In genomic region chr5:24735284-24735683, GRCh38 we compare ENCODE assay signal across 9 cellular contexts.
"Had no signal": no experiment of that assay in that cellular context is flagged by ENCODE, and none has a peak within 500 bp of the region (broad histone marks: within the 10 kb centered on the region; RNA-seq: fewer than 3 reads in every experiment).

No MANE protein-coding gene starts in this region.

- H3K9ac ChIP-seq: GM23248 had no signal

- H2AFZ ChIP-seq: GM23248, GM23338 had no signal

- H3K4me3 ChIP-seq: GM23248, GM23338, HAP-1 had no signal

- H3K9me3 ChIP-seq: HAP-1 had no signal

- H3K27ac ChIP-seq: GM23248 had no signal

- DNase-seq: GM23248, GOT3, H7, H9, HCEC 1CT, HFFc6 had no signal

- H3K4me2 ChIP-seq: GM23338 had no signal

- H3K4me1 ChIP-seq: HAP-1 had no signal

- H3K36me3 ChIP-seq: HAP-1 had no signal

- ATAC-seq: GM23338, HCT116 had no signal
